In the genomic region with DNA sequence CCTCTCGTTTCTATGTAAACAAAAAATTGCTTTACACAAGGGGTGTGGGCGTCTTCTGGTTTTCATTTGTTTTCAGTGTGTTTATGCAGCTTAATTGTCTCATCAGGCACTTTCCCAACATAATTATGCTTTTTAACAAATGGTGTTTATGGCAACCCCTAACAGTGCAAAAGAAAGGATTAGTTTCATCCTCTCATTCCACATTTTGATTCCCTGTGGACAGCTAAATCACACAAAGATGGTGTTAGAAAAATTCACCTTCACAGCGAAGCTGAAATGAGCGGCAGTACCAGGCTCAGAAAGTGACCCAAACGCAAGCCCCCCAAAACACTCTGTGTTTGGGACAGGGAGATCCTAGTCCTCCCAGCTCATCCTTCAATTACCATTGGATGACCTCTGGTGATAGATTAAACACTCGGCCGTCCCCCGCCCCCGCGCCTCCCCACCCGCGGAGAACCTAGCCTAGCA, we compare ENCODE assay signal across 8 cellular contexts. TPM values are rescaled to one million over a fixed set of nuclear protein-coding genes. Genes with fewer than 3 reads are reported as not detected.
DNase-seq lines count a peak whose midpoint lies in the region; ATAC-seq, FAIRE-seq and TF ChIP-seq lines count a peak whose summit lies in the region.

No MANE protein-coding gene starts in this region.

- peak overlapping the region in 3 of 4 donors; percentile 57 to 91 (median 57) for H3K4me3 ChIP-seq in adrenal gland
- H3K4me3 ChIP-seq in right lobe of liver: peak overlapping the region; percentile 75 to 79 (median 76)
- peak overlapping the region; percentile 65 for H3K4me3 ChIP-seq in thymus (ENCODE audit: low read length)

- no peaks in the 10 kb centered on the region for H3K4me1 ChIP-seq in adrenal gland (replicated peaks in 1 of 2)
- H3K4me1 ChIP-seq in right lobe of liver: peaks cover 0 to 7% (median 0%) of the 10 kb centered on the region in 4 donors
- H3K4me1 ChIP-seq in thymus (ENCODE audit: control insufficient read depth, insufficient read depth, low read length): no peaks in the 10 kb centered on the region

- H3K27me3 ChIP-seq in adrenal gland (no peaks in the 10 kb centered on the region), right lobe of liver (no peaks in the 10 kb centered on the region), thymus (ENCODE audit: control insufficient read depth, insufficient read depth) (peaks cover 7% of the 10 kb centered on the region)

- H3K36me3 Mint-ChIP-seq in activated CD4-positive, alpha-beta T cell treated with anti-CD3 and anti-CD28 coated beads, Interleukin-2, amount 10 ng/mL, durations not matched to agents 24 days and 14 days (ENCODE audit: low read depth): no peaks in the 10 kb centered on the region

- WGBS in adrenal gland, 4 donors: 8 to 13% (median 11%) methylated on average over 10 to 12 of the region's 12 CpGs
- 12% methylated on average over 5 of the region's 12 CpGs for WGBS in right lobe of liver (ENCODE audit: insufficient coverage, low coverage, low lambda C conversion rate, missing lambda C conversion rate)
- 24% methylated on average over 12 of the region's 12 CpGs for WGBS in thymus

- no peak for ATAC-seq in right lobe of liver

- H3K4me1 Mint-ChIP-seq in activated CD4-positive, alpha-beta T cell treated with anti-CD3 and anti-CD28 coated beads, Interleukin-2, amount 10 ng/mL, durations not matched to agents 24 days and 14 days: peaks cover 6% of the 10 kb centered on the region

- H3K9me3 Mint-ChIP-seq in activated CD4-positive, alpha-beta T cell treated with anti-CD3 and anti-CD28 coated beads, Interleukin-2, amount 10 ng/mL, durations not matched to agents 24 days and 14 days: no peaks in the 10 kb centered on the region

- peaks cover 6% of the 10 kb centered on the region for H3K27me3 Mint-ChIP-seq in activated CD4-positive, alpha-beta T cell treated with anti-CD3 and anti-CD28 coated beads, Interleukin-2, amount 10 ng/mL, durations not matched to agents 24 days and 14 days

- no peak for FAIRE-seq in urothelium cell line (lab: Jason Lieb, UNC)

- intact Hi-C loops in activated CD4-positive, alpha-beta T cell treated with anti-CD3 and anti-CD28 coated beads, Interleukin-2, amount 10 ng/mL, durations not matched to agents 24 days and 14 days (cut with micrococcal nuclease): loop anchor here (1.0 kb wide), 1 partner anchor 61 kb away; the partner anchor contains the start of gene C2orf69
- intact Hi-C loops in adrenal gland (cut with DNase I): loop anchor here in 1 of 2 donors (10.0 kb wide), 1 partner anchor 95 kb away; no protein-coding TSS in a partner anchor
- intact Hi-C loops in right lobe of liver (cut with DNase I): no loop called here

- H3K27ac Mint-ChIP-seq in activated CD4-positive, alpha-beta T cell treated with anti-CD3 and anti-CD28 coated beads, Interleukin-2, amount 10 ng/mL, durations not matched to agents 24 days and 14 days: no peak overlapping the region

- H3K4me3 Mint-ChIP-seq in activated CD4-positive, alpha-beta T cell treated with anti-CD3 and anti-CD28 coated beads, Interleukin-2, amount 10 ng/mL, durations not matched to agents 24 days and 14 days: peak overlapping the region; percentile 68

- peak overlapping the region; percentile 53 to 94 (median 87) for H3K27ac ChIP-seq in adrenal gland
- peak overlapping the region; percentile 77 to 92 (median 85) for H3K27ac ChIP-seq in right lobe of liver
- H3K27ac ChIP-seq in thymus (ENCODE audit: low read depth): no peak overlapping the region

- no peaks in the 10 kb centered on the region for H3K36me3 ChIP-seq in adrenal gland (replicated peaks in 1 of 2)
- H3K36me3 ChIP-seq in right lobe of liver: no peaks in the 10 kb centered on the region
- H3K36me3 ChIP-seq in thymus (ENCODE audit: control insufficient read depth, insufficient read depth): no peaks in the 10 kb centered on the region

- TF ChIP-seq POLR2A in adrenal gland (IDR thresholded peaks at IDR 0.05) (no peak), right lobe of liver (IDR thresholded peaks at IDR 0.05) (no peak)

- TF ChIP-seq CTCF in adrenal gland (IDR thresholded peaks at IDR 0.05) (no peak), right lobe of liver (IDR thresholded peaks at IDR 0.05) (no peak)

- H3K9me3 ChIP-seq in adrenal gland (replicated peaks in 1 of 3) (no peaks in the 10 kb centered on the region), right lobe of liver (no peaks in the 10 kb centered on the region), thymus (ENCODE audit: control insufficient read depth) (no peaks in the 10 kb centered on the region)

- no peak for DNase-seq in activated CD4-positive, alpha-beta T cell treated with anti-CD3 and anti-CD28 coated beads, Interleukin-2, amount 10 ng/mL, durations not matched to agents 24 days and 14 days
- no peak for DNase-seq in activated CD4-positive, alpha-beta T cell treated with anti-CD3 and anti-CD28 coated beads for 4 hours
- DNase-seq in adrenal gland (no peak), right lobe of liver (no peak), urothelium cell line (ENCODE audit: low spot score) (no peak), mesenteric fat pad (ENCODE audit: low spot score) (no peak), kidney tubule cell (ENCODE audit: low spot score) (no peak)

RNA-seq across cellular contexts. Expression of gene FTCDNL1, which starts 0.7 kb away (rescaled TPM):
- total RNA-seq in activated CD4-positive, alpha-beta T cell treated with anti-CD3 and anti-CD28 coated beads, Interleukin-2, amount 10 ng/mL, durations not matched to agents 24 days and 14 days: 2.0 and 2.1 TPM in 2 replicates
- 10 to 100 TPM in 5 of 8 donors, 1 to 10 TPM in 3; 4.6 to 19.1 (median 11.1) TPM for total RNA-seq in adrenal gland
- 1 to 10 TPM; 2.6 to 3.8 (median 3.4) TPM for polyA plus RNA-seq in adrenal gland
- total RNA-seq in right lobe of liver: 1 to 10 TPM; 2.7 to 8.7 (median 6.7) TPM
- 2.2 TPM for polyA plus RNA-seq in thymus
- 4.4 TPM for total RNA-seq in mesenteric fat pad
